In genomic region chr12:69330475-69331473, GRCh38 we compare ENCODE assay signal across 8 cellular contexts. TPM values are rescaled to one million over a fixed set of nuclear protein-coding genes. Genes with fewer than 3 reads are reported as not detected.
DNase-seq lines count a peak whose midpoint lies in the region; ATAC-seq and TF ChIP-seq lines count a peak whose summit lies in the region.

No MANE protein-coding gene starts in this region.

- intact Hi-C loops in colonic mucosa (cut with DNase I): no loop called here

- no peaks in the 10 kb centered on the region for H3K79me2 ChIP-seq in mesendoderm (ENCODE audit: control insufficient read depth, insufficient read depth, low read length)

- peak; percentile 64 for ATAC-seq in GM19438 (IDR thresholded peaks at IDR 0.05; ENCODE audit: low read depth, unreplicated experiment)
- ATAC-seq in HG03571 (IDR thresholded peaks at IDR 0.05; ENCODE audit: unreplicated experiment): peak; percentile 81

- no peaks in the 10 kb centered on the region for H3K9me3 ChIP-seq in colonic mucosa

- no peak overlapping the region for H3K23ac ChIP-seq in mesendoderm (ENCODE audit: low read length)

- H2AK5ac ChIP-seq in mesendoderm (ENCODE audit: low read length): no peak overlapping the region

- no peak overlapping the region for H3K56ac ChIP-seq in mesendoderm (ENCODE audit: low read length)

- no peak overlapping the region for H2BK120ac ChIP-seq in mesendoderm (ENCODE audit: low read depth, low read length)

- no peaks in the 10 kb centered on the region for H3K36me3 ChIP-seq in colonic mucosa
- H3K36me3 ChIP-seq in mesendoderm (ENCODE audit: control insufficient read depth, insufficient read depth, low read length): no peaks in the 10 kb centered on the region

- no peak overlapping the region for H2BK15ac ChIP-seq in mesendoderm (replicated peaks; ENCODE audit: low read depth)

- H3K27ac ChIP-seq in C4-2B: peak overlapping the region; percentile 5; the same call in 1 of the 2 replicates
- peak overlapping the region; percentile 86 for H3K27ac ChIP-seq in colonic mucosa
- H3K27ac ChIP-seq in mesendoderm (ENCODE audit: low read depth, low read length): peak overlapping the region; percentile 44

- H4K5ac ChIP-seq in mesendoderm (ENCODE audit: low read length): no peak overlapping the region

- no peak for TF ChIP-seq CTCF in C4-2B (conservative IDR thresholded peaks at IDR 0.05)
- TF ChIP-seq CTCF in colonic mucosa (IDR thresholded peaks at IDR 0.05): no peak

- peak; percentile 64 for DNase-seq in activated CD4-positive, CD25-positive, alpha-beta regulatory T cell treated with anti-CD3 and anti-CD28 coated beads, Interleukin-2, amount 50 U/mL, for 72 hours
- DNase-seq in colonic mucosa: peak; percentile 81
- DNase-seq in mesendoderm: peak; percentile 64
- DNase-seq in stimulated activated CD8-positive, alpha-beta memory T cell treated with anti-CD3 and anti-CD28 coated beads, Interleukin-2, amount 100 ng/mL, for 1 hour (ENCODE audit: low read depth in 2 of 2): peak; percentile 15 to 41
- no peak for DNase-seq in GOT3 (lab: John Stamatoyannopoulos, UW)

- peak overlapping the region; percentile 29 for H3K4me3 ChIP-seq in colonic mucosa
- no peak overlapping the region for H3K4me3 ChIP-seq in mesendoderm (ENCODE audit: low read length)

- H3K4ac ChIP-seq in mesendoderm (ENCODE audit: low read depth, low read length): no peak overlapping the region

- H3K4me1 ChIP-seq in colonic mucosa (no peaks in the 10 kb centered on the region), mesendoderm (ENCODE audit: control insufficient read depth, low read depth, low read length) (peaks cover 2% of the 10 kb centered on the region)

- peak overlapping the region in 1 of 2 donors; percentile 89 for H3K9ac ChIP-seq in colonic mucosa (ENCODE audit: low read depth in 2 of 2, low read length in 2 of 2)
- no peak overlapping the region for H3K9ac ChIP-seq in mesendoderm (ENCODE audit: low read length)

- no peak overlapping the region for H2BK5ac ChIP-seq in mesendoderm (ENCODE audit: low read length)

- H3K4me2 ChIP-seq in mesendoderm (ENCODE audit: low read length): peak overlapping the region; percentile 6

- no peak overlapping the region for H3K18ac ChIP-seq in mesendoderm (ENCODE audit: low read length)

- no peaks in the 10 kb centered on the region for H3K79me1 ChIP-seq in mesendoderm (ENCODE audit: low read length)

- H3K27me3 ChIP-seq in colonic mucosa (no peaks in the 10 kb centered on the region), mesendoderm (ENCODE audit: insufficient read depth, low read length, poor library complexity) (no peaks in the 10 kb centered on the region)

- WGBS in mesendoderm (ENCODE audit: extremely low coverage, insufficient coverage, low lambda C conversion rate): no CpG with 5 or more reads among the region's 18 CpGs

- peak overlapping the region; percentile 28 for H4K8ac ChIP-seq in mesendoderm (ENCODE audit: low read depth, low read length)

RNA-seq across cellular contexts. Expression of gene LYZ, which starts 17.4 kb away (rescaled TPM):
- total RNA-seq in colonic mucosa: 100 to 1,000 TPM in 1 of 2 donors, 10 to 100 TPM in 1; 20.6 to 162 TPM
- polyA plus RNA-seq in mesendoderm (2013, experiment 1 of 2): 0.08 TPM
- polyA plus RNA-seq in mesendoderm (2013, experiment 2 of 2): 0.06 TPM

RNA-seq across cellular contexts. Expression of gene YEATS4, which starts 28.8 kb away (rescaled TPM):
- total RNA-seq in colonic mucosa: 10 to 100 TPM; 16.4 to 18.2 TPM
- polyA plus RNA-seq in mesendoderm (2013, experiment 1 of 2): 34.6 TPM
- 34.4 TPM for polyA plus RNA-seq in mesendoderm (2013, experiment 2 of 2)

Comparison
In these comparisons a context has a peak if more than half of its experiments do, and no peak if none do; other contexts are left out.
1. H3K27ac ChIP-seq: peak in every context shown above with its lines; median percentile 86 in colonic mucosa; 44 in mesendoderm; 5 in C4-2B.